ENCODE assay signal across 15 cellular contexts in genomic region chr6:43267619-43268347, GRCh38. TPM values are rescaled to one million over a fixed set of nuclear protein-coding genes. Genes with fewer than 3 reads are reported as not detected.
DNase-seq lines count a peak whose midpoint lies in the region; ATAC-seq and TF ChIP-seq lines count a peak whose summit lies in the region.
"Had no signal": no experiment of that assay in that cellular context is flagged by ENCODE, and none has a peak within 500 bp of the region (broad histone marks: within the 10 kb centered on the region; RNA-seq: fewer than 3 reads in every experiment).

No MANE protein-coding gene starts in this region.

- peak overlapping the region; percentile 81 to 92 for H3K27ac ChIP-seq in liver (ENCODE audit: low read depth in 1 of 2, low read length in 2 of 2)
- H3K27ac ChIP-seq in stomach: peak overlapping the region in 4 of 5 donors; percentile 27 to 60 (median 44)
- H3K27ac ChIP-seq: BLaER1 treated with 17β-estradiol and CSF1 and Interleukin-3, amounts not matched to agents 10 nM and 100 nM; HL-60; RWPE1 had no signal

- peak; percentile 90 for DNase-seq in NCI-H1092 treated with DMSO at 0.1 percent for 48 hours (lab: John Stamatoyannopoulos, UW)
- DNase-seq in cerebellar cortex (ENCODE audit: low spot score): peak; percentile 46
- no peak for DNase-seq in stomach
- DNase-seq in activated CD4-positive, CD25-positive, alpha-beta regulatory T cell (lab: John Stamatoyannopoulos, UW): no peak
- DNase-seq in RKO (ENCODE audit: low spot score): no peak
- DNase-seq in foreskin fibroblast: no peak
- DNase-seq: activated CD8-positive, alpha-beta memory T cell treated with anti-CD3 and anti-CD28 coated beads, Interleukin-2, amount 10 ng/mL, durations not matched to agents 7 days and 5 days; islet precursor cell; NCI-H510A treated with DMSO at 0.1 percent for 48 hours had no signal

- H3K36me3 ChIP-seq in liver (ENCODE audit: control insufficient read depth in 4 of 4, insufficient read depth in 3 of 4, low read depth in 1 of 4, low read length in 3 of 4) (no peaks in the 10 kb centered on the region), stomach (no peaks in the 10 kb centered on the region)
- H3K36me3 ChIP-seq: BLaER1 treated with 17β-estradiol and CSF1 and Interleukin-3, amounts not matched to agents 10 nM and 100 nM had no signal

- no peaks in the 10 kb centered on the region for H3K27me3 ChIP-seq in liver (ENCODE audit: control insufficient read depth in 4 of 4, insufficient read depth in 4 of 4, low read length in 3 of 4)
- H3K27me3 ChIP-seq in stomach: peaks cover 0 to 29% (median 8%) of the 10 kb centered on the region in 3 donors

- TF ChIP-seq RAD21 in liver (IDR thresholded peaks at IDR 0.05): peak; percentile 55 to 69

- no peak for TF ChIP-seq EP300 in stomach (IDR thresholded peaks at IDR 0.05)

- intact Hi-C loops in stomach (cut with DNase I; ENCODE audit: low total_unique reads): loop anchor here (10.0 kb wide), 1 partner anchor 237 kb away; no protein-coding TSS in a partner anchor

- H3K4me3 ChIP-seq in liver (ENCODE audit: low read depth in 1 of 3, low read length in 3 of 3) (peak overlapping the region in 1 of 3 donors; percentile 20), stomach (no peak overlapping the region), foreskin fibroblast (ENCODE audit: low read depth in 1 of 2, low read length in 2 of 2) (no peak overlapping the region)
- H3K4me3 ChIP-seq: BLaER1 treated with 17β-estradiol and CSF1 and Interleukin-3, amounts not matched to agents 10 nM and 100 nM; coronary artery had no signal

- 32% methylated on average over 7 of the region's 7 CpGs for WGBS in liver
- 37 to 56% (median 48%) methylated on average over 7 of the region's 7 CpGs for WGBS in stomach, 5 donors

- no peaks in the 10 kb centered on the region for H3K9me3 ChIP-seq in liver (ENCODE audit: control insufficient read depth in 4 of 4, low read length in 3 of 4)
- no peaks in the 10 kb centered on the region for H3K9me3 ChIP-seq in stomach
- H3K9me3 ChIP-seq: BLaER1 treated with 17β-estradiol and CSF1 and Interleukin-3, amounts not matched to agents 10 nM and 100 nM had no signal

- ATAC-seq in GM21367 (IDR thresholded peaks at IDR 0.05; ENCODE audit: unreplicated experiment): no peak
- ATAC-seq: activated CD8-positive, alpha-beta memory T cell treated with anti-CD3 and anti-CD28 coated beads, Interleukin-2, amount 10 ng/mL, durations not matched to agents 7 days and 5 days had no signal

- H3K4me1 ChIP-seq in liver (ENCODE audit: control insufficient read depth in 4 of 4, insufficient read depth in 4 of 4, low read length in 3 of 4) (peaks cover 17 to 79% (median 61%) of the 10 kb centered on the region in 4 donors), stomach (peaks cover 21 to 33% (median 27%) of the 10 kb centered on the region in 4 donors)

- H3K9ac ChIP-seq in liver (ENCODE audit: low read depth in 1 of 2, low read length in 2 of 2): peak overlapping the region; percentile 18 to 28
- H3K9ac ChIP-seq: BLaER1 treated with 17β-estradiol and CSF1 and Interleukin-3, amounts not matched to agents 10 nM and 100 nM had no signal

- no peak for TF ChIP-seq POLR2A in stomach (IDR thresholded peaks at IDR 0.05)

- no peak for TF ChIP-seq CTCF in liver (IDR thresholded peaks at IDR 0.05; ENCODE audit: low read depth, low read length, missing input control)
- no peak for TF ChIP-seq CTCF in stomach (IDR thresholded peaks at IDR 0.05)
- TF ChIP-seq CTCF in foreskin fibroblast (IDR thresholded peaks at IDR 0.05; ENCODE audit: low read depth, low read length): no peak

TF ChIP-seq in liver, 16 proteins besides CTCF, POLR2A, EP300 and RAD21:
- peak; percentile 85 for TF ChIP-seq NR2F2 (IDR thresholded peaks at IDR 0.05)
- TF ChIP-seq SP1 (IDR thresholded peaks at IDR 0.05): peak; percentile 99
- peak; percentile 90 for TF ChIP-seq FOXA1 (IDR thresholded peaks at IDR 0.05)
- peak; percentile 77 for TF ChIP-seq YY1 (IDR thresholded peaks at IDR 0.05)
- peak; percentile 98 to 99 for TF ChIP-seq HNF4A (conservative IDR thresholded peaks at IDR 0.05)
- TF ChIP-seq REST (IDR thresholded peaks at IDR 0.05): peak; percentile 43
- peak in 1 of 2 donors; percentile 89 for TF ChIP-seq EGR1 (IDR thresholded peaks at IDR 0.05; ENCODE audit: low read depth in 2 of 2)
- peak in 1 of 2 donors; percentile 49 for TF ChIP-seq GABPA (IDR thresholded peaks at IDR 0.05 in 1 of 2, conservative IDR thresholded peaks at IDR 0.05 in 1 of 2)
- TF ChIP-seq HNF4G (IDR thresholded peaks at IDR 0.05): peak; percentile 94
- TF ChIP-seq MAX (IDR thresholded peaks at IDR 0.05): peak; percentile 93
- peak; percentile 79 to 86 for TF ChIP-seq JUND (IDR thresholded peaks at IDR 0.05)
- TF ChIP-seq ATF3 (IDR thresholded peaks at IDR 0.05): peak; percentile 50
- peak; percentile 99 to 100 for TF ChIP-seq RXRA (IDR thresholded peaks at IDR 0.05)
- TF ChIP-seq TAF1 (conservative IDR thresholded peaks at IDR 0.05): peak; percentile 66
- TF ChIP-seq ZBTB33 (IDR thresholded peaks at IDR 0.05): peak; percentile 90
- peak; percentile 94 for TF ChIP-seq FOXA2 (IDR thresholded peaks at IDR 0.05)

RNA-seq across cellular contexts. Expression of gene TTBK1, which starts 24.5 kb away (rescaled TPM):
- total RNA-seq in liver (1 to 10 TPM in 1 of 2 donors, under 1 TPM in 1; 0.14 to 1.2 TPM), stomach (under 1 TPM in 2 of 5 donors, not detected in 3; 0.14 to 0.37 TPM)
- polyA plus RNA-seq in liver (under 1 TPM; 0.18 to 0.70 TPM), stomach (under 1 TPM; 0.05 to 0.15 (median 0.12) TPM)

RNA-seq across cellular contexts. Expression of gene SLC22A7, which starts 30.3 kb away (rescaled TPM):
- total RNA-seq in liver (100 to 1,000 TPM; 143 to 495 TPM), stomach (not detected)
- polyA plus RNA-seq in liver (100 to 1,000 TPM; 172 to 284 TPM), stomach (not detected)
- total RNA-seq: activated CD8-positive, alpha-beta memory T cell treated with anti-CD3 and anti-CD28 coated beads, Interleukin-2, amount 10 ng/mL, durations not matched to agents 7 days and 5 days had no signal

RNA-seq across cellular contexts. Expression of gene DNPH1, which starts 38.5 kb away (rescaled TPM):
- total RNA-seq in liver (10 to 100 TPM; 53.2 to 59.8 TPM), stomach (100 to 1,000 TPM in 1 of 5 donors, 10 to 100 TPM in 3, not detected in 1; 42.9 to 136 (median 66.5) TPM)
- polyA plus RNA-seq in liver (100 to 1,000 TPM; 147 to 195 TPM), stomach (100 to 1,000 TPM; 109 to 158 (median 113) TPM)

RNA-seq across cellular contexts. Expression of gene CRIP3, which starts 40.8 kb away (rescaled TPM):
- total RNA-seq in liver (1 to 10 TPM; 1.1 to 1.6 TPM), stomach (under 1 TPM in 1 of 5 donors, not detected in 4; 0.92 TPM)
- polyA plus RNA-seq in liver (1 to 10 TPM; 3.2 to 9.5 TPM), stomach (1 to 10 TPM in 1 of 3 donors, under 1 TPM in 1, not detected in 1; 0.37 to 1.6 TPM)

Comparison
In these comparisons a context has a peak if more than half of its experiments do, and no peak if none do; other contexts are left out.
1. DNase-seq: peak in NCI-H1092 treated with DMSO at 0.1 percent for 48 hours (single experiment) and cerebellar cortex (single experiment); none in stomach (single experiment), activated CD4-positive, CD25-positive, alpha-beta regulatory T cell (0 of 4), RKO (single experiment) and foreskin fibroblast (0 of 2).
2. RNA of gene SLC22A7, which starts 30.3 kb away (total RNA-seq): 143 to 495 TPM in liver; not detected in stomach; every median in the first group is over 100 times any median in the second.